ENCODE assay signal across 1 cellular context in the genomic region with DNA sequence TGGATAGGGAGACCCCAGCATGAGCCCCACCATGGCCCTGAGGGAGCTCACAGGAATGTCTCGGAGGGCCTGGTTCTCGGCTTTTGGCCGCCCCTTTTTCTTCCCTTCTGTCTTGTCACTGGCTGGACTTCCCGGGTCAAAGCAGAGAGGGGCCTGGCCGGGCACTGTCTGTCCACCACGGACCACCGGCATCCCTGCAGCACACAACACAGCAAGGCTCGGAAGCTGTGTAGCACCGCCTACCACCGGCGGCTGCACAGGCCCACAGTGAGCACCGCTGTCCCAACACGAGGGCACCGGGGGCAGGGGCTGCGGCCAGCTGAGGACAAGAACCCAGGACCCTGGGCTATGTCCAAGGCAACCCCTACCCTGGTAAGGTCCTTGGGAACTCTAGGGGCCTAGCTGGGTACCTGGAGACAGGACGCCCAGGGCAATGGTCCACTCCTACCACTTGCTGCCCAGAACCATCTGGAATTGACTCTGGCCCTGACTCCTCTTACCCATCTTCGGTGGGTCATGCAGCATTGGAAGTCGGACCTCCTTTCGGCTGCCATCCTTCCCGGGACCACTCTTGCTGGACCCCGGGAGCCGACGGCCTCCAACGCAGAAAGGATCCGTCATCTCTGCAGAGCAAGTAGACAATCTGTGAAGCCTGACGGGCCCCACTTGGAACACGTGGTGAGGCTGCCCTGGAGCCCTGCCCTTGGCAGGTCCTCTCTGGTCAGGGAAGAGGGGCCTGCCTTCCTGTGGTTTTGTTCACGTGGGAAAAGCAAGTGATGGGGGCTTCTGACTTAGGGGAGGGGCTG.
A peak's percentile ranks its signal among the peaks of the same experiment; 100 is the strongest.
TF ChIP-seq lines count a peak whose summit lies in the region.

No MANE protein-coding gene starts in this region.

TF ChIP-seq in HepG2, 621 proteins besides CTCF, POLR2A, EP300 and RAD21 (continued from another document and continues in another):
- TF ChIP-seq PRDM4 (CRISPR knock-in tag; IDR thresholded peaks at IDR 0.05; ENCODE audit: borderline replicate concordance) (no peak), KAT7 (CRISPR knock-in tag; IDR thresholded peaks at IDR 0.05; ENCODE audit: borderline replicate concordance) (no peak), TFE3 (CRISPR knock-in tag; IDR thresholded peaks at IDR 0.05) (no peak), TRIM24 (CRISPR knock-in tag; IDR thresholded peaks at IDR 0.05) (no peak), RBM22 (optimal IDR thresholded peaks at IDR 0.05; ENCODE audit: low read length) (peak; percentile 92), ZNF180 (CRISPR knock-in tag; IDR thresholded peaks at IDR 0.05; ENCODE audit: borderline replicate concordance, low read depth) (no peak), ZNF350 (CRISPR knock-in tag; IDR thresholded peaks at IDR 0.05; ENCODE audit: borderline replicate concordance, low read depth) (no peak), CC2D1A (CRISPR knock-in tag; IDR thresholded peaks at IDR 0.05) (no peak), GATAD1 (CRISPR knock-in tag; IDR thresholded peaks at IDR 0.05) (no peak), ZBTB44 (CRISPR knock-in tag; IDR thresholded peaks at IDR 0.05) (no peak), RCOR2 (CRISPR knock-in tag; IDR thresholded peaks at IDR 0.05) (no peak), ZNF576 (CRISPR knock-in tag; IDR thresholded peaks at IDR 0.05) (no peak), CEBPB (IDR thresholded peaks at IDR 0.05; ENCODE audit: borderline replicate concordance, low read depth, low read length) (no peak), SMAD1 (CRISPR knock-in tag; IDR thresholded peaks at IDR 0.05; ENCODE audit: borderline replicate concordance, low read depth) (no peak), ZKSCAN8 (CRISPR knock-in tag; IDR thresholded peaks at IDR 0.05; ENCODE audit: borderline replicate concordance) (no peak), EED (CRISPR knock-in tag; IDR thresholded peaks at IDR 0.05) (no peak), ZIK1 (CRISPR knock-in tag; IDR thresholded peaks at IDR 0.05; ENCODE audit: borderline replicate concordance, low read depth) (no peak), ZNF589 (CRISPR knock-in tag; conservative IDR thresholded peaks at IDR 0.05) (no peak), PPARG (CRISPR knock-in tag; conservative IDR thresholded peaks at IDR 0.05) (no peak), ZMYM2 (CRISPR knock-in tag; IDR thresholded peaks at IDR 0.05) (no peak), SAFB2 (CRISPR knock-in tag; IDR thresholded peaks at IDR 0.05; ENCODE audit: borderline replicate concordance, low read depth) (peak; percentile 13; the same call in 1 of the 2 replicates), NFE2 (CRISPR knock-in tag; IDR thresholded peaks at IDR 0.05) (no peak), KDM3A (CRISPR knock-in tag; IDR thresholded peaks at IDR 0.05; ENCODE audit: low read depth) (no peak), BORCS8-MEF2B (CRISPR knock-in tag; IDR thresholded peaks at IDR 0.05) (no peak), LCORL (IDR thresholded peaks at IDR 0.05) (no peak), LCORL (CRISPR knock-in tag; IDR thresholded peaks at IDR 0.05) (no peak), ZNF883 (CRISPR knock-in tag; IDR thresholded peaks at IDR 0.05; ENCODE audit: not compliant biosample characterization) (peak; percentile 53), ZEB1 (IDR thresholded peaks at IDR 0.05; ENCODE audit: insufficient replicate concordance, low read depth) (no peak), XBP1 (CRISPR knock-in tag; IDR thresholded peaks at IDR 0.05) (no peak), ZNF788 (CRISPR knock-in tag; IDR thresholded peaks at IDR 0.05; ENCODE audit: borderline replicate concordance) (no peak), RBFOX2 (IDR thresholded peaks at IDR 0.05; ENCODE audit: low read depth, low read length) (peak; percentile 77), CHCHD3 (CRISPR knock-in tag; IDR thresholded peaks at IDR 0.05) (0 out of 2 replicates have a peak, but pooled peaks have one; percentile 67), ZNF562 (CRISPR knock-in tag; IDR thresholded peaks at IDR 0.05; ENCODE audit: borderline replicate concordance) (no peak), PHF5A (CRISPR knock-in tag; IDR thresholded peaks at IDR 0.05; ENCODE audit: low read depth, unreplicated experiment) (no peak), KDM5B (CRISPR knock-in tag; IDR thresholded peaks at IDR 0.05; ENCODE audit: borderline replicate concordance) (no peak), ZBTB43 (CRISPR knock-in tag; conservative IDR thresholded peaks at IDR 0.05) (no peak), HDAC2 (CRISPR knock-in tag; IDR thresholded peaks at IDR 0.05) (no peak), FOXO4 (CRISPR knock-in tag; conservative IDR thresholded peaks at IDR 0.05) (no peak), ZNF33B (CRISPR knock-in tag; IDR thresholded peaks at IDR 0.05) (no peak), MZF1 (CRISPR knock-in tag; IDR thresholded peaks at IDR 0.05; ENCODE audit: borderline replicate concordance) (no peak), HNRNPUL1 (IDR thresholded peaks at IDR 0.05; ENCODE audit: low read depth, low read length) (no peak), HOXD1 (CRISPR knock-in tag; IDR thresholded peaks at IDR 0.05) (no peak), AGO2 (optimal IDR thresholded peaks at IDR 0.05; ENCODE audit: low read depth, low read length) (peak; percentile 96)
- TF ChIP-seq, protein P1, sequence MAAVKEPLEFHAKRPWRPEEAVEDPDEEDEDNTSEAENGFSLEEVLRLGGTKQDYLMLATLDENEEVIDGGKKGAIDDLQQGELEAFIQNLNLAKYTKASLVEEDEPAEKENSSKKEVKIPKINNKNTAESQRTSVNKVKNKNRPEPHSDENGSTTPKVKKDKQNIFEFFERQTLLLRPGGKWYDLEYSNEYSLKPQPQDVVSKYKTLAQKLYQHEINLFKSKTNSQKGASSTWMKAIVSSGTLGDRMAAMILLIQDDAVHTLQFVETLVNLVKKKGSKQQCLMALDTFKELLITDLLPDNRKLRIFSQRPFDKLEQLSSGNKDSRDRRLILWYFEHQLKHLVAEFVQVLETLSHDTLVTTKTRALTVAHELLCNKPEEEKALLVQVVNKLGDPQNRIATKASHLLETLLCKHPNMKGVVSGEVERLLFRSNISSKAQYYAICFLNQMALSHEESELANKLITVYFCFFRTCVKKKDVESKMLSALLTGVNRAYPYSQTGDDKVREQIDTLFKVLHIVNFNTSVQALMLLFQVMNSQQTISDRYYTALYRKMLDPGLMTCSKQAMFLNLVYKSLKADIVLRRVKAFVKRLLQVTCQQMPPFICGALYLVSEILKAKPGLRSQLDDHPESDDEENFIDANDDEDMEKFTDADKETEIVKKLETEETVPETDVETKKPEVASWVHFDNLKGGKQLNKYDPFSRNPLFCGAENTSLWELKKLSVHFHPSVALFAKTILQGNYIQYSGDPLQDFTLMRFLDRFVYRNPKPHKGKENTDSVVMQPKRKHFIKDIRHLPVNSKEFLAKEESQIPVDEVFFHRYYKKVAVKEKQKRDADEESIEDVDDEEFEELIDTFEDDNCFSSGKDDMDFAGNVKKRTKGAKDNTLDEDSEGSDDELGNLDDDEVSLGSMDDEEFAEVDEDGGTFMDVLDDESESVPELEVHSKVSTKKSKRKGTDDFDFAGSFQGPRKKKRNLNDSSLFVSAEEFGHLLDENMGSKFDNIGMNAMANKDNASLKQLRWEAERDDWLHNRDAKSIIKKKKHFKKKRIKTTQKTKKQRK (IDR thresholded peaks at IDR 0.05; ENCODE audit: low read length): no peak
- TF ChIP-seq, protein P2, sequence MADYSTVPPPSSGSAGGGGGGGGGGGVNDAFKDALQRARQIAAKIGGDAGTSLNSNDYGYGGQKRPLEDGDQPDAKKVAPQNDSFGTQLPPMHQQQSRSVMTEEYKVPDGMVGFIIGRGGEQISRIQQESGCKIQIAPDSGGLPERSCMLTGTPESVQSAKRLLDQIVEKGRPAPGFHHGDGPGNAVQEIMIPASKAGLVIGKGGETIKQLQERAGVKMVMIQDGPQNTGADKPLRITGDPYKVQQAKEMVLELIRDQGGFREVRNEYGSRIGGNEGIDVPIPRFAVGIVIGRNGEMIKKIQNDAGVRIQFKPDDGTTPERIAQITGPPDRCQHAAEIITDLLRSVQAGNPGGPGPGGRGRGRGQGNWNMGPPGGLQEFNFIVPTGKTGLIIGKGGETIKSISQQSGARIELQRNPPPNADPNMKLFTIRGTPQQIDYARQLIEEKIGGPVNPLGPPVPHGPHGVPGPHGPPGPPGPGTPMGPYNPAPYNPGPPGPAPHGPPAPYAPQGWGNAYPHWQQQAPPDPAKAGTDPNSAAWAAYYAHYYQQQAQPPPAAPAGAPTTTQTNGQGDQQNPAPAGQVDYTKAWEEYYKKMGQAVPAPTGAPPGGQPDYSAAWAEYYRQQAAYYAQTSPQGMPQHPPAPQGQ (CRISPR knock-in tag; IDR thresholded peaks at IDR 0.05; ENCODE audit: borderline replicate concordance): no peak
